In genomic region chr2:36698978-36699377, GRCh38 we compare ENCODE assay signal across 22 cellular contexts. TPM values are rescaled to one million over a fixed set of nuclear protein-coding genes. Genes with fewer than 3 reads are reported as not detected.
DNase-seq lines count a peak whose midpoint lies in the region; ATAC-seq and TF ChIP-seq lines count a peak whose summit lies in the region.
"Had no signal": no experiment of that assay in that cellular context is flagged by ENCODE, and none has a peak within 500 bp of the region (broad histone marks: within the 10 kb centered on the region; RNA-seq: fewer than 3 reads in every experiment).

No MANE protein-coding gene starts in this region.

- no peaks in the 10 kb centered on the region for H3K4me1 ChIP-seq in gastroesophageal sphincter
- H3K4me1 ChIP-seq: colonic mucosa, parathyroid adenoma had no signal

- intact Hi-C loops in sciatic nerve (cut with DNase I): no loop called here

- peak; percentile 66 to 69 for DNase-seq in Kasumi-1 (lab: John Stamatoyannopoulos, UW)
- peak; percentile 93 for DNase-seq in SKM-1 (lab: John Stamatoyannopoulos, UW; ENCODE audit: unreplicated experiment)
- DNase-seq in sciatic nerve (ENCODE audit: low spot score): no peak
- no peak for DNase-seq in GOT3 (lab: John Stamatoyannopoulos, UW)
- DNase-seq in NCI-H1694 treated with DMSO at 0.1 percent for 48 hours (lab: John Stamatoyannopoulos, UW): no peak
- DNase-seq: activated CD8-positive, alpha-beta memory T cell treated with anti-CD3 and anti-CD28 coated beads, Interleukin-2, amount 10 ng/mL, durations not matched to agents 7 days and 5 days; activated gamma-delta T cell; anterior cingulate cortex; colonic mucosa; DMS 273 treated with DMSO at 0.1 percent for 48 hours; hippocampal formation; kidney glomerular epithelial cell; NCI-H187 treated with DMSO at 0.1 percent for 48 hours; NCI-H446 treated with DMSO at 0.1 percent for 48 hours had no signal

- TF ChIP-seq EP300 in gastroesophageal sphincter (IDR thresholded peaks at IDR 0.05): no peak

- no peak overlapping the region for H3K4me3 ChIP-seq in gastroesophageal sphincter
- H3K4me3 ChIP-seq: colonic mucosa had no signal

- H3K9me3 ChIP-seq in gastroesophageal sphincter: no peaks in the 10 kb centered on the region
- H3K9me3 ChIP-seq: colonic mucosa had no signal

- 67 to 75% methylated on average over 1 of the region's 1 CpG for WGBS in gastroesophageal sphincter (ENCODE audit: low coverage in 1 of 2), 2 donors

- no peaks in the 10 kb centered on the region for H3K27me3 ChIP-seq in gastroesophageal sphincter
- H3K27me3 ChIP-seq: colonic mucosa had no signal

- TF ChIP-seq CTCF in gastroesophageal sphincter (IDR thresholded peaks at IDR 0.05): no peak

- ATAC-seq in gastroesophageal sphincter (peak; percentile 92), sciatic nerve (peak; percentile 87), HG02840 (IDR thresholded peaks at IDR 0.05; ENCODE audit: low FRiP score, unreplicated experiment) (no peak), HG03378 (IDR thresholded peaks at IDR 0.05; ENCODE audit: unreplicated experiment) (no peak)
- ATAC-seq: activated CD8-positive, alpha-beta memory T cell treated with anti-CD3 and anti-CD28 coated beads, Interleukin-2, amount 10 ng/mL, durations not matched to agents 7 days and 5 days; WTC11 had no signal

- TF ChIP-seq POLR2A in gastroesophageal sphincter (IDR thresholded peaks at IDR 0.05): no peak

- no peaks in the 10 kb centered on the region for H3K36me3 ChIP-seq in gastroesophageal sphincter
- H3K36me3 ChIP-seq: colonic mucosa had no signal

- H3K27ac ChIP-seq in gastroesophageal sphincter: no peak overlapping the region
- H3K27ac ChIP-seq: colonic mucosa, parathyroid adenoma had no signal

RNA-seq across cellular contexts. Expression of gene VIT, which starts 2.5 kb away (rescaled TPM):
- 10 to 100 TPM; 21.3 to 42.7 (median 28.9) TPM for total RNA-seq in gastroesophageal sphincter
- total RNA-seq in sciatic nerve: 67.9 TPM
- total RNA-seq: activated CD8-positive, alpha-beta memory T cell treated with anti-CD3 and anti-CD28 coated beads, Interleukin-2, amount 10 ng/mL, durations not matched to agents 7 days and 5 days; B cell; epithelial cell of proximal tubule; T-helper 1 cell treated with Interleukin-12 subunit alpha and Interleukin-12 subunit beta and Interleukin-4 antibody, amounts not matched to agents 30 ng/mL and 1 ng/mL, for 36 hours had no signal

Comparison
In these comparisons a context has a peak if more than half of its experiments do, and no peak if none do; other contexts are left out.
1. DNase-seq: peak in Kasumi-1 (2 of 2) and SKM-1 (single experiment); none in sciatic nerve (single experiment), GOT3 (single experiment) and NCI-H1694 treated with DMSO at 0.1 percent for 48 hours (single experiment).
2. ATAC-seq: peak in gastroesophageal sphincter (single experiment) and sciatic nerve (single experiment); none in HG02840 (single experiment) and HG03378 (single experiment).